Comparison of ENCODE assay signal across 1 cellular context in genomic region chr1:113388621-113389355, GRCh38.
TF ChIP-seq lines count a peak whose summit lies in the region.

No MANE protein-coding gene starts in this region.

TF ChIP-seq in SK-N-SH, 30 proteins besides CTCF, POLR2A, EP300 and RAD21 (continued from another document):
- TF ChIP-seq ELF1 (IDR thresholded peaks at IDR 0.05) (no peak), TAF1 (IDR thresholded peaks at IDR 0.05; ENCODE audit: borderline replicate concordance, low read depth, low read length) (no peak), ZBTB33 (IDR thresholded peaks at IDR 0.05; ENCODE audit: borderline replicate concordance, low read depth) (no peak), FOXJ3 (CRISPR knock-in tag; IDR thresholded peaks at IDR 0.05) (peak; percentile 34; the same call in 1 of the 2 replicates), FOSL2 (IDR thresholded peaks at IDR 0.05; ENCODE audit: borderline replicate concordance, low read depth) (no peak), NFIC (IDR thresholded peaks at IDR 0.05; ENCODE audit: borderline replicate concordance) (no peak), RXRA (IDR thresholded peaks at IDR 0.05; ENCODE audit: borderline replicate concordance, low read depth) (no peak), TCF12 (IDR thresholded peaks at IDR 0.05) (peak; percentile 39; the same call in 1 of the 2 replicates), MAX (IDR thresholded peaks at IDR 0.05; ENCODE audit: low read depth) (no peak), FOXM1 (IDR thresholded peaks at IDR 0.05; ENCODE audit: low read depth) (no peak), GABPA (IDR thresholded peaks at IDR 0.05; ENCODE audit: low read depth) (no peak), JUND (IDR thresholded peaks at IDR 0.05) (no peak), SMC3 (IDR thresholded peaks at IDR 0.05; ENCODE audit: low read depth, low read length) (no peak), USF2 (IDR thresholded peaks at IDR 0.05; ENCODE audit: borderline replicate concordance, low read depth, low read length) (no peak), CHD2 (IDR thresholded peaks at IDR 0.05; ENCODE audit: low read length, partially characterized antibody) (peak; percentile 53), EZH2phosphoT487 (IDR thresholded peaks at IDR 0.05; ENCODE audit: borderline replicate concordance, low read depth) (no peak), GATA2 (CRISPR knock-in tag; IDR thresholded peaks at IDR 0.05) (peak; percentile 86)
